Comparison of ENCODE assay signal across 8 cellular contexts in genomic region chr15:45457215-45457614, GRCh38.
DNase-seq lines count a peak whose midpoint lies in the region; ATAC-seq and TF ChIP-seq lines count a peak whose summit lies in the region.

No MANE protein-coding gene starts in this region.

- peaks cover 49% of the 10 kb centered on the region for H3K4me1 Mint-ChIP-seq in CD4-positive, alpha-beta T cell (ENCODE audit: low read depth)
- H3K4me1 Mint-ChIP-seq in activated naive CD8-positive, alpha-beta T cell (ENCODE audit: low read depth): peaks cover 45% of the 10 kb centered on the region
- H3K4me1 Mint-ChIP-seq in natural killer cell: peaks cover 21 to 26% of the 10 kb centered on the region in 2 donors

- no peaks in the 10 kb centered on the region for H3K27me3 ChIP-seq in CD4-positive, alpha-beta T cell (ENCODE audit: control insufficient read depth, insufficient read depth, low read length)

- no peak for TF ChIP-seq CTCF in CD4-positive, alpha-beta T cell (IDR thresholded peaks at IDR 0.05)
- TF ChIP-seq CTCF in natural killer cell (IDR thresholded peaks at IDR 0.05): no peak

- H3K27ac ChIP-seq in CD4-positive, alpha-beta T cell (ENCODE audit: low read depth, low read length): no peak overlapping the region

- no peaks in the 10 kb centered on the region for H3K27me3 Mint-ChIP-seq in CD4-positive, alpha-beta T cell
- H3K27me3 Mint-ChIP-seq in activated naive CD8-positive, alpha-beta T cell: no peaks in the 10 kb centered on the region
- H3K27me3 Mint-ChIP-seq in natural killer cell (ENCODE audit: low read depth in 2 of 2): no peaks in the 10 kb centered on the region

- H3K27ac Mint-ChIP-seq in CD4-positive, alpha-beta T cell: peak overlapping the region; percentile 83
- peak overlapping the region; percentile 79 for H3K27ac Mint-ChIP-seq in activated naive CD8-positive, alpha-beta T cell
- H3K27ac Mint-ChIP-seq in natural killer cell: peak overlapping the region; percentile 84 to 95

- no peaks in the 10 kb centered on the region for H3K36me3 Mint-ChIP-seq in CD4-positive, alpha-beta T cell (ENCODE audit: low read depth)
- H3K36me3 Mint-ChIP-seq in activated naive CD8-positive, alpha-beta T cell: no peaks in the 10 kb centered on the region
- H3K36me3 Mint-ChIP-seq in natural killer cell: no peaks in the 10 kb centered on the region

- no peak for DNase-seq in CD4-positive, alpha-beta T cell
- DNase-seq in natural killer cell (no peak), NCI-H1048 (lab: John Stamatoyannopoulos, UW) (no peak)

- peak; percentile 4 for ATAC-seq in CD4-positive, alpha-beta T cell (ENCODE audit: poor library complexity)
- ATAC-seq in HG03280 (IDR thresholded peaks at IDR 0.05; ENCODE audit: unreplicated experiment): peak; percentile 5
- no peak for ATAC-seq in natural killer cell
- ATAC-seq in HG03139 (IDR thresholded peaks at IDR 0.05; ENCODE audit: unreplicated experiment): no peak
- no peak for ATAC-seq in HG02623 (IDR thresholded peaks at IDR 0.05; ENCODE audit: unreplicated experiment)
- ATAC-seq in HG02763 (IDR thresholded peaks at IDR 0.05; ENCODE audit: unreplicated experiment): no peak

- no peaks in the 10 kb centered on the region for H3K9me3 Mint-ChIP-seq in CD4-positive, alpha-beta T cell
- H3K9me3 Mint-ChIP-seq in activated naive CD8-positive, alpha-beta T cell (ENCODE audit: low read depth): no peaks in the 10 kb centered on the region
- H3K9me3 Mint-ChIP-seq in natural killer cell: no peaks in the 10 kb centered on the region

- POLR2A ChIA-PET in CD4-positive, alpha-beta T cell (lab: Charles Lee): interaction anchor here (0.7 to 2.0 kb wide), 5 partner anchors 24 to 336 kb away, joined by 3 to 8 read pairs (median 3); a partner anchor contains a TSS

- CTCF ChIA-PET in CD4-positive, alpha-beta T cell (lab: Charles Lee): interaction anchor here (0.7 to 3.8 kb wide), 13 partner anchors 11 to 257 kb away, joined by 3 to 30 read pairs (median 6); a partner anchor contains a TSS

- no peaks in the 10 kb centered on the region for H3K9me3 ChIP-seq in CD4-positive, alpha-beta T cell (ENCODE audit: control insufficient read depth, low read length)

- peak overlapping the region; percentile 89 for H3K4me3 Mint-ChIP-seq in CD4-positive, alpha-beta T cell
- H3K4me3 Mint-ChIP-seq in activated naive CD8-positive, alpha-beta T cell: peak overlapping the region; percentile 83
- H3K4me3 Mint-ChIP-seq in natural killer cell: peak overlapping the region; percentile 91

- intact Hi-C loops in CD4-positive, alpha-beta T cell (cut with DNase I, micrococcal nuclease): loop anchor here (1.0 to 5.0 kb wide), 4 partner anchors 27 to 150 kb away; partner anchors contain the start of gene SLC30A4 (in 1 of the 2)
- intact Hi-C loops in natural killer cell (cut with micrococcal nuclease): loop anchor here (1.0 to 5.0 kb wide), 2 partner anchors 27 to 150 kb away; no protein-coding TSS in a partner anchor

Comparison
In these comparisons a context has a peak if more than half of its experiments do, and no peak if none do; other contexts are left out.
1. ATAC-seq: peak in CD4-positive, alpha-beta T cell (single experiment) and HG03280 (single experiment); none in natural killer cell (0 of 3), HG03139 (single experiment), HG02623 (single experiment) and HG02763 (single experiment).
2. Peak in every context shown above with its lines, with median percentiles within 50 percentile points of each other: H3K27ac Mint-ChIP-seq and H3K4me3 Mint-ChIP-seq.